Comparison of ENCODE assay signal across 33 cellular contexts in genomic region chr2:25728559-25728958, GRCh38. TPM values are rescaled to one million over a fixed set of nuclear protein-coding genes. Genes with fewer than 3 reads are reported as not detected.
DNase-seq lines count a peak whose midpoint lies in the region; ATAC-seq, FAIRE-seq and TF ChIP-seq lines count a peak whose summit lies in the region.
"Had no signal": no experiment of that assay in that cellular context is flagged by ENCODE, and none has a peak within 500 bp of the region (broad histone marks: within the 10 kb centered on the region; RNA-seq: fewer than 3 reads in every experiment).

No MANE protein-coding gene starts in this region.

- peaks cover 2% of the 10 kb centered on the region for H3K4me1 Mint-ChIP-seq in activated CD8-positive, alpha-beta T cell treated with anti-CD3 and anti-CD28 coated beads for 36 hours (ENCODE audit: low read depth)
- H3K4me1 Mint-ChIP-seq in activated CD8-positive, alpha-beta T cell treated with anti-CD3 and anti-CD28 coated beads, Interleukin-2, amount 10 ng/mL, durations not matched to agents 7 days and 5 days (ENCODE audit: low read depth): no peaks in the 10 kb centered on the region
- H3K4me1 Mint-ChIP-seq in natural killer cell: peaks cover 0 to 9% of the 10 kb centered on the region in 2 donors
- no peaks in the 10 kb centered on the region for H3K4me1 Mint-ChIP-seq in stimulated activated effector memory CD8-positive, alpha-beta T cell treated with anti-CD3 and anti-CD28 coated beads, Interleukin-12 subunit alpha, Interleukin-12 subunit beta, amount 100 ng/mL, for 72 hours
- H3K4me1 Mint-ChIP-seq: B cell, CD14-positive monocyte had no signal

- no peak overlapping the region for H3K4me3 Mint-ChIP-seq in activated CD8-positive, alpha-beta T cell treated with anti-CD3 and anti-CD28 coated beads for 36 hours
- H3K4me3 Mint-ChIP-seq in activated CD8-positive, alpha-beta T cell treated with anti-CD3 and anti-CD28 coated beads, Interleukin-2, amount 10 ng/mL, durations not matched to agents 7 days and 5 days: no peak overlapping the region
- no peak overlapping the region for H3K4me3 Mint-ChIP-seq in natural killer cell
- no peak overlapping the region for H3K4me3 Mint-ChIP-seq in stimulated activated effector memory CD8-positive, alpha-beta T cell treated with anti-CD3 and anti-CD28 coated beads, Interleukin-12 subunit alpha, Interleukin-12 subunit beta, amount 100 ng/mL, for 72 hours
- H3K4me3 Mint-ChIP-seq: B cell; CD14-positive monocyte; CD4-positive, alpha-beta memory T cell; CD4-positive, alpha-beta T cell; CD4-positive, CD25-positive, alpha-beta regulatory T cell; CD8-positive, alpha-beta memory T cell; CD8-positive, alpha-beta T cell had no signal

- no peaks in the 10 kb centered on the region for H3K27me3 Mint-ChIP-seq in activated CD8-positive, alpha-beta T cell treated with anti-CD3 and anti-CD28 coated beads for 36 hours
- peaks cover 7% of the 10 kb centered on the region for H3K27me3 Mint-ChIP-seq in activated CD8-positive, alpha-beta T cell treated with anti-CD3 and anti-CD28 coated beads, Interleukin-2, amount 10 ng/mL, durations not matched to agents 7 days and 5 days (ENCODE audit: low read depth)
- H3K27me3 Mint-ChIP-seq in natural killer cell (ENCODE audit: low read depth in 2 of 2): peaks cover 0 to 8% of the 10 kb centered on the region in 2 donors

- no peak for TF ChIP-seq POLR2A in GM12892 (IDR thresholded peaks at IDR 0.05; ENCODE audit: low read depth, low read length)

- intact Hi-C loops in activated CD8-positive, alpha-beta T cell treated with anti-CD3 and anti-CD28 coated beads for 36 hours (cut with micrococcal nuclease): no loop called here
- intact Hi-C loops in natural killer cell (cut with micrococcal nuclease): no loop called here

- H3K9me3 Mint-ChIP-seq in activated CD8-positive, alpha-beta T cell treated with anti-CD3 and anti-CD28 coated beads for 36 hours: no peaks in the 10 kb centered on the region
- no peaks in the 10 kb centered on the region for H3K9me3 Mint-ChIP-seq in activated CD8-positive, alpha-beta T cell treated with anti-CD3 and anti-CD28 coated beads, Interleukin-2, amount 10 ng/mL, durations not matched to agents 7 days and 5 days (ENCODE audit: insufficient read depth)
- no peaks in the 10 kb centered on the region for H3K9me3 Mint-ChIP-seq in natural killer cell
- no peaks in the 10 kb centered on the region for H3K9me3 Mint-ChIP-seq in stimulated activated effector memory CD8-positive, alpha-beta T cell treated with anti-CD3 and anti-CD28 coated beads, Interleukin-12 subunit alpha, Interleukin-12 subunit beta, amount 100 ng/mL, for 72 hours
- H3K9me3 Mint-ChIP-seq: CD4-positive, alpha-beta T cell; CD8-positive, alpha-beta memory T cell; CD8-positive, alpha-beta T cell had no signal

- CTCF ChIA-PET in activated CD8-positive, alpha-beta T cell treated with anti-CD3 and anti-CD28 coated beads for 36 hours (lab: Charles Lee): interaction anchor here (1.3 kb wide), 1 partner anchor 122 kb away, joined by 5 read pairs; no protein-coding TSS in a partner anchor
- CTCF ChIA-PET in activated CD8-positive, alpha-beta T cell treated with anti-CD3 and anti-CD28 coated beads, Interleukin-2, amount 10 ng/mL, durations not matched to agents 7 days and 5 days (lab: Charles Lee): no interaction called here

- no peak overlapping the region for H3K27ac Mint-ChIP-seq in activated CD8-positive, alpha-beta T cell treated with anti-CD3 and anti-CD28 coated beads for 36 hours
- H3K27ac Mint-ChIP-seq in activated CD8-positive, alpha-beta T cell treated with anti-CD3 and anti-CD28 coated beads, Interleukin-2, amount 10 ng/mL, durations not matched to agents 7 days and 5 days: no peak overlapping the region
- H3K27ac Mint-ChIP-seq in natural killer cell: no peak overlapping the region
- H3K27ac Mint-ChIP-seq in stimulated activated effector memory CD8-positive, alpha-beta T cell treated with anti-CD3 and anti-CD28 coated beads, Interleukin-12 subunit alpha, Interleukin-12 subunit beta, amount 100 ng/mL, for 72 hours: no peak overlapping the region
- H3K27ac Mint-ChIP-seq: B cell; CD14-positive monocyte; CD4-positive, alpha-beta memory T cell; CD4-positive, alpha-beta T cell; CD8-positive, alpha-beta memory T cell; CD8-positive, alpha-beta T cell had no signal

- TF ChIP-seq CTCF in activated CD8-positive, alpha-beta T cell treated with anti-CD3 and anti-CD28 coated beads for 36 hours (IDR thresholded peaks at IDR 0.05): no peak
- TF ChIP-seq CTCF in natural killer cell (IDR thresholded peaks at IDR 0.05): no peak

- no peak for ATAC-seq in activated CD8-positive, alpha-beta T cell treated with anti-CD3 and anti-CD28 coated beads for 36 hours
- ATAC-seq in activated CD8-positive, alpha-beta T cell treated with anti-CD3 and anti-CD28 coated beads, Interleukin-2, amount 10 ng/mL, durations not matched to agents 7 days and 5 days: no peak
- ATAC-seq in natural killer cell: peak in 2 of 3 donors; percentile 53 to 67
- ATAC-seq in stimulated activated effector memory CD8-positive, alpha-beta T cell treated with anti-CD3 and anti-CD28 coated beads, Interleukin-12 subunit alpha, Interleukin-12 subunit beta, amount 100 ng/mL, for 72 hours: peak; percentile 45
- no peak for ATAC-seq in HG02840 (IDR thresholded peaks at IDR 0.05; ENCODE audit: low FRiP score, unreplicated experiment)
- ATAC-seq in HG03139 (IDR thresholded peaks at IDR 0.05; ENCODE audit: unreplicated experiment): no peak
- ATAC-seq: A549; CD8-positive, alpha-beta T cell had no signal

- POLR2A ChIA-PET in activated CD8-positive, alpha-beta T cell treated with anti-CD3 and anti-CD28 coated beads for 36 hours (lab: Charles Lee): no interaction called here
- POLR2A ChIA-PET in activated CD8-positive, alpha-beta T cell treated with anti-CD3 and anti-CD28 coated beads, Interleukin-2, amount 10 ng/mL, durations not matched to agents 7 days and 5 days (lab: Charles Lee): interaction anchor here (0.6 kb wide), 1 partner anchor 9 kb away, joined by 3 read pairs; no protein-coding TSS in a partner anchor

- DNase-seq in activated CD8-positive, alpha-beta T cell treated with anti-CD3 and anti-CD28 coated beads for 36 hours: peak; percentile 22
- DNase-seq in activated CD8-positive, alpha-beta T cell treated with anti-CD3 and anti-CD28 coated beads, Interleukin-2, amount 10 ng/mL, durations not matched to agents 7 days and 5 days: no peak
- DNase-seq in GM12892 (ENCODE audit: insufficient read length) (no peak), natural killer cell (no peak), middle frontal gyrus (ENCODE audit: extremely low spot score, low spot score) (no peak)
- DNase-seq in stimulated activated effector memory CD8-positive, alpha-beta T cell treated with anti-CD3 and anti-CD28 coated beads, Interleukin-12 subunit alpha, Interleukin-12 subunit beta, amount 100 ng/mL, for 72 hours (ENCODE audit: low spot score in 2 of 2): no peak
- DNase-seq: 8988T; ACHN; AML-193; BE2C; C1 segment of cervical spinal cord; Caco-2; Calu3; CD4-positive, alpha-beta memory T cell; CD4-positive, alpha-beta T cell; CD4-positive, CD25-positive, alpha-beta regulatory T cell; CD8-positive, alpha-beta memory T cell; CD8-positive, alpha-beta T cell; COR-L47; DMS 273 treated with DMSO at 0.1 percent for 48 hours; DMS153; DMS53; DMS79; DMS79 treated with DMSO at 0.1 percent for 48 hours; DND-41; EL had no signal

- no peaks in the 10 kb centered on the region for H3K36me3 Mint-ChIP-seq in activated CD8-positive, alpha-beta T cell treated with anti-CD3 and anti-CD28 coated beads for 36 hours (ENCODE audit: low read depth)
- no peaks in the 10 kb centered on the region for H3K36me3 Mint-ChIP-seq in activated CD8-positive, alpha-beta T cell treated with anti-CD3 and anti-CD28 coated beads, Interleukin-2, amount 10 ng/mL, durations not matched to agents 7 days and 5 days (ENCODE audit: low read depth)
- no peaks in the 10 kb centered on the region for H3K36me3 Mint-ChIP-seq in natural killer cell
- H3K36me3 Mint-ChIP-seq in stimulated activated effector memory CD8-positive, alpha-beta T cell treated with anti-CD3 and anti-CD28 coated beads, Interleukin-12 subunit alpha, Interleukin-12 subunit beta, amount 100 ng/mL, for 72 hours: no peaks in the 10 kb centered on the region
- H3K36me3 Mint-ChIP-seq: CD14-positive monocyte; CD4-positive, alpha-beta memory T cell; CD4-positive, CD25-positive, alpha-beta regulatory T cell; CD8-positive, alpha-beta memory T cell; CD8-positive, alpha-beta T cell had no signal

- peak; percentile 61 for FAIRE-seq in GM12892 (lab: Jason Lieb, UNC)
- FAIRE-seq: A204.1, A549, D721Med had no signal

RNA-seq across cellular contexts. Expression of gene DTNB, which starts 55.2 kb away (rescaled TPM):
- 10 to 100 TPM; 27.3 to 29.1 TPM for total RNA-seq in activated CD8-positive, alpha-beta T cell treated with anti-CD3 and anti-CD28 coated beads for 36 hours
- 10 to 100 TPM; 29.2 to 31.2 TPM for total RNA-seq in activated CD8-positive, alpha-beta T cell treated with anti-CD3 and anti-CD28 coated beads, Interleukin-2, amount 10 ng/mL, durations not matched to agents 7 days and 5 days
- 56.9 TPM for polyA plus RNA-seq in GM12892 (2012; ENCODE audit: missing spikeins)
- total RNA-seq in natural killer cell: 10 to 100 TPM; 20.8 to 33.7 (median 23.6) TPM

Comparison
In these comparisons a context has a peak if more than half of its experiments do, and no peak if none do; other contexts are left out.
1. ATAC-seq: peak in natural killer cell (2 of 3) and stimulated activated effector memory CD8-positive, alpha-beta T cell treated with anti-CD3 and anti-CD28 coated beads, Interleukin-12 subunit alpha, Interleukin-12 subunit beta, amount 100 ng/mL, for 72 hours (single experiment); none in activated CD8-positive, alpha-beta T cell treated with anti-CD3 and anti-CD28 coated beads for 36 hours (single experiment), activated CD8-positive, alpha-beta T cell treated with anti-CD3 and anti-CD28 coated beads, Interleukin-2, amount 10 ng/mL, durations not matched to agents 7 days and 5 days (single experiment), HG02840 (single experiment) and HG03139 (single experiment).